8 cellular contexts compared by ENCODE assay signal in the genomic region with DNA sequence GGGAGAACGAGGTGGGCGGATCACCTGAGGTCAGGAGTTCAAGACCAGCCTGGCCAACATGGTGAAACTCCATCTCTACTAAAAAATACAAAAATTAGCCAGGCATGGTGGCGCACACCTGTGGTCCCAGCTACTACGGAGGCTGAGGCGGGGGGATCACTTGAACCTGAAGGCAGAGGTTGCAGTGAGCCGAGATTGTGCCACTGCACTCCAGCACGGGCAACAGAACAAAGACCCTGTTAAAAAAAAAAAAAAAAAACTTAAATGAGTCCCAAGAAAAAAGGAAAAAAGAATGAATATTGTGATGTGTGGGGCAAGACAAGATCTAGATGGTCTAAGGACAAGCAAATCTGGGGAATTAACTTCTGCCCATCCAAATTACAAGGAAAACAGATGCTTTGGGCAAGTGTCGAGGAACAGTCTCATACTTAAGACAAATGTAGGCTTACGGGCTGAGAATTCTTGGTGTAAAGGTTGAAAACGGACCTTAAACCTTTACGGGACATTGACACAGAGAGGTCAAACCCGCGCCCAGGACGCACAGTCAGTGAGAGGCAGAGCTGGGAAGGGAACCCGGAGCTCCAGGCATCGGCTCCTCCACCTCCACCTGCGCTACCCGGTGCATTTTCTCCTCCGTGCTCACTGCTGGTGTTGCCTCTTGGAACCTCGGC. TPM values are rescaled to one million over a fixed set of nuclear protein-coding genes. Genes with fewer than 3 reads are reported as not detected.
DNase-seq lines count a peak whose midpoint lies in the region; ATAC-seq and TF ChIP-seq lines count a peak whose summit lies in the region.

No MANE protein-coding gene starts in this region.

- TF ChIP-seq CTCF in breast epithelium (IDR thresholded peaks at IDR 0.05) (no peak), mucosa of descending colon (IDR thresholded peaks at IDR 0.05) (no peak)

- H3K27ac ChIP-seq in breast epithelium, result peak overlapping the region; percentile 15 to 81

- in situ Hi-C loops in G401 (cut with HindIII; ENCODE audit: low sequenced_read_pairs), result no loop called here

- peaks cover 2 to 6% of the 10 kb centered on the region in 2 donors for H3K4me1 ChIP-seq in breast epithelium
- H3K4me1 ChIP-seq in mucosa of descending colon (ENCODE audit: low read depth), result peaks cover 7% of the 10 kb centered on the region

- H3K9me3 ChIP-seq in breast epithelium (no peaks in the 10 kb centered on the region), mucosa of descending colon (no peaks in the 10 kb centered on the region)

- no peaks in the 10 kb centered on the region for H3K36me3 ChIP-seq in breast epithelium
- H3K36me3 ChIP-seq in mucosa of descending colon (ENCODE audit: low read depth), result no peaks in the 10 kb centered on the region

- no peak for TF ChIP-seq POLR2A in breast epithelium (IDR thresholded peaks at IDR 0.05)

- intact Hi-C loops in breast epithelium (cut with DNase I; ENCODE audit: low total_unique reads), result no loop called here
- intact Hi-C loops in mucosa of descending colon (cut with DNase I, micrococcal nuclease), result no loop called here

- ATAC-seq in GM19395 (IDR thresholded peaks at IDR 0.05; ENCODE audit: unreplicated experiment) (peak; percentile 40), HG03460 (IDR thresholded peaks at IDR 0.05; ENCODE audit: unreplicated experiment) (peak; percentile 16), mucosa of descending colon (peak; percentile 50)

- H3K4me3 ChIP-seq in breast epithelium, result peak overlapping the region; percentile 83 to 99 (median 99)
- peak overlapping the region; percentile 99 for H3K4me3 ChIP-seq in mucosa of descending colon

- no peaks in the 10 kb centered on the region for H3K27me3 ChIP-seq in breast epithelium

- DNase-seq in breast epithelium (ENCODE audit: low spot score in 2 of 2), result no peak
- DNase-seq in mucosa of descending colon, result no peak
- DNase-seq in NCI-H1436 (lab: John Stamatoyannopoulos, UW), result no peak
- no peak for DNase-seq in D341Med (ENCODE audit: low spot score)
- DNase-seq in G401 (ENCODE audit: low spot score), result no peak
- no peak for DNase-seq in NCI-H1048 (lab: John Stamatoyannopoulos, UW)

RNA-seq across cellular contexts. Expression of a gene that starts 0.7 kb away (rescaled TPM):
- total RNA-seq in breast epithelium, result 10 to 100 TPM in 2 of 3 donors, 1 to 10 TPM in 1; 9.0 to 30.9 (median 24.3) TPM
- 10 to 100 TPM; 10.1 to 14.8 (median 12.9) TPM for total RNA-seq in mucosa of descending colon
- total RNA-seq in G401 (2014; rRNA removed; shearing (Covaris generic)), result 10.8 and 11.6 TPM in 2 replicates

RNA-seq across cellular contexts. Expression of a gene that starts 9.9 kb away (rescaled TPM):
- 10 to 100 TPM; 10.2 to 23.4 (median 20.0) TPM for total RNA-seq in breast epithelium
- total RNA-seq in mucosa of descending colon, result 10 to 100 TPM in 2 of 3 donors, 1 to 10 TPM in 1; 9.4 to 12.6 (median 10.6) TPM
- total RNA-seq in G401 (2014; rRNA removed; shearing (Covaris generic)), result 12.8 and 22.3 TPM in 2 replicates

RNA-seq across cellular contexts. Expression of a gene that starts 14.8 kb away (rescaled TPM):
- 1 to 10 TPM; 6.1 to 9.1 (median 7.2) TPM for total RNA-seq in breast epithelium
- total RNA-seq in mucosa of descending colon, result 1 to 10 TPM; 5.3 to 8.2 (median 6.8) TPM
- 8.1 and 11.0 TPM in 2 replicates for total RNA-seq in G401 (2014; rRNA removed; shearing (Covaris generic))

RNA-seq across cellular contexts. Expression of a gene that starts 26.3 kb away (rescaled TPM):
- total RNA-seq in breast epithelium (10 to 100 TPM in 1 of 3 donors, 1 to 10 TPM in 2; 3.5 to 13.3 (median 6.2) TPM), mucosa of descending colon (1 to 10 TPM; 1.5 to 9.8 (median 5.6) TPM)
- not detected in 2 replicates for total RNA-seq in G401 (2014; rRNA removed; shearing (Covaris generic))

RNA-seq across cellular contexts. Expression of a gene that starts 45.6 kb away (rescaled TPM):
- total RNA-seq in breast epithelium (10 to 100 TPM in 2 of 3 donors, 1 to 10 TPM in 1; 4.7 to 18.0 (median 10.7) TPM), mucosa of descending colon (1 to 10 TPM; 1.6 to 7.1 (median 3.9) TPM)
- 12.0 and 28.6 TPM in 2 replicates for total RNA-seq in G401 (2014; rRNA removed; shearing (Covaris generic))
